Comparison of ENCODE assay signal across 1 cellular context in genomic region chr6:30654798-30655742, GRCh38.
A peak's percentile ranks its signal among the peaks of the same experiment; 100 is the strongest.
TF ChIP-seq lines count a peak whose summit lies in the region.

No MANE protein-coding gene starts in this region.

TF ChIP-seq in HepG2, 621 proteins besides CTCF, POLR2A, EP300 and RAD21 (continued from another document and continues in another):
- peak; percentile 90 for TF ChIP-seq ZNF574 (CRISPR knock-in tag; IDR thresholded peaks at IDR 0.05)
- TF ChIP-seq ZNF576 (CRISPR knock-in tag; IDR thresholded peaks at IDR 0.05), result no peak
- no peak for TF ChIP-seq KAT2B (IDR thresholded peaks at IDR 0.05; ENCODE audit: borderline replicate concordance, low read depth, low read length)
- TF ChIP-seq, protein P1, sequence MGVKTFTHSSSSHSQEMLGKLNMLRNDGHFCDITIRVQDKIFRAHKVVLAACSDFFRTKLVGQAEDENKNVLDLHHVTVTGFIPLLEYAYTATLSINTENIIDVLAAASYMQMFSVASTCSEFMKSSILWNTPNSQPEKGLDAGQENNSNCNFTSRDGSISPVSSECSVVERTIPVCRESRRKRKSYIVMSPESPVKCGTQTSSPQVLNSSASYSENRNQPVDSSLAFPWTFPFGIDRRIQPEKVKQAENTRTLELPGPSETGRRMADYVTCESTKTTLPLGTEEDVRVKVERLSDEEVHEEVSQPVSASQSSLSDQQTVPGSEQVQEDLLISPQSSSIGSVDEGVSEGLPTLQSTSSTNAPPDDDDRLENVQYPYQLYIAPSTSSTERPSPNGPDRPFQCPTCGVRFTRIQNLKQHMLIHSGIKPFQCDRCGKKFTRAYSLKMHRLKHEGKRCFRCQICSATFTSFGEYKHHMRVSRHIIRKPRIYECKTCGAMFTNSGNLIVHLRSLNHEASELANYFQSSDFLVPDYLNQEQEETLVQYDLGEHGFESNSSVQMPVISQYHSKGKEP (CRISPR knock-in tag; IDR thresholded peaks at IDR 0.05), result no peak
- TF ChIP-seq CSRNP2 (CRISPR knock-in tag; conservative IDR thresholded peaks at IDR 0.05; ENCODE audit: low read depth), result no peak; the same call in 1 of the 2 replicates
- TF ChIP-seq REL (CRISPR knock-in tag; conservative IDR thresholded peaks at IDR 0.05), result no peak
- no peak for TF ChIP-seq ZNF790 (CRISPR knock-in tag; IDR thresholded peaks at IDR 0.05; ENCODE audit: borderline replicate concordance)
- TF ChIP-seq, protein P2, sequence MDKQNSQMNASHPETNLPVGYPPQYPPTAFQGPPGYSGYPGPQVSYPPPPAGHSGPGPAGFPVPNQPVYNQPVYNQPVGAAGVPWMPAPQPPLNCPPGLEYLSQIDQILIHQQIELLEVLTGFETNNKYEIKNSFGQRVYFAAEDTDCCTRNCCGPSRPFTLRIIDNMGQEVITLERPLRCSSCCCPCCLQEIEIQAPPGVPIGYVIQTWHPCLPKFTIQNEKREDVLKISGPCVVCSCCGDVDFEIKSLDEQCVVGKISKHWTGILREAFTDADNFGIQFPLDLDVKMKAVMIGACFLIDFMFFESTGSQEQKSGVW (CRISPR knock-in tag; IDR thresholded peaks at IDR 0.05; ENCODE audit: borderline replicate concordance), result no peak
- TF ChIP-seq, protein P3, sequence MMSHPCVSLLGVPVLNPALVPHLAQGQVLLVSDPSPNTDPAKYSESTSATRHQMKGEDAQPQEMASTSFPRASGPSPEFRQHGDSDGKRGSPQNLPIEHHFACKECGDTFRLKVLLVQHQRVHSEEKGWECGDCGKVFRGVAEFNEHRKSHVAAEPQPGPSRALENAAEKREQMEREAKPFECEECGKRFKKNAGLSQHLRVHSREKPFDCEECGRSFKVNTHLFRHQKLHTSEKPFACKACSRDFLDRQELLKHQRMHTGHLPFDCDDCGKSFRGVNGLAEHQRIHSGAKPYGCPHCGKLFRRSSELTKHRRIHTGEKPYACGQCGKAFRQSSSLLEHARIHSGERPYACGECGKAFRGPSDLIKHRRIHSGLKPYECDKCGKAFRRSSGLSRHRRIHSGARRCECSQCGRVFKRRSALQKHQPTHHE (CRISPR knock-in tag; IDR thresholded peaks at IDR 0.05; ENCODE audit: borderline replicate concordance), result no peak
- TF ChIP-seq ATF7-NPFF (CRISPR knock-in tag; IDR thresholded peaks at IDR 0.05; ENCODE audit: low read depth), result 0 out of 2 replicates have a peak, but pooled peaks have one; percentile 52
- TF ChIP-seq MLX (CRISPR knock-in tag; IDR thresholded peaks at IDR 0.05), result peak; percentile 88
- peak; percentile 49; the same call in 1 of the 2 replicates for TF ChIP-seq ZNF598 (CRISPR knock-in tag; IDR thresholded peaks at IDR 0.05; ENCODE audit: borderline replicate concordance)
- TF ChIP-seq, protein P4, sequence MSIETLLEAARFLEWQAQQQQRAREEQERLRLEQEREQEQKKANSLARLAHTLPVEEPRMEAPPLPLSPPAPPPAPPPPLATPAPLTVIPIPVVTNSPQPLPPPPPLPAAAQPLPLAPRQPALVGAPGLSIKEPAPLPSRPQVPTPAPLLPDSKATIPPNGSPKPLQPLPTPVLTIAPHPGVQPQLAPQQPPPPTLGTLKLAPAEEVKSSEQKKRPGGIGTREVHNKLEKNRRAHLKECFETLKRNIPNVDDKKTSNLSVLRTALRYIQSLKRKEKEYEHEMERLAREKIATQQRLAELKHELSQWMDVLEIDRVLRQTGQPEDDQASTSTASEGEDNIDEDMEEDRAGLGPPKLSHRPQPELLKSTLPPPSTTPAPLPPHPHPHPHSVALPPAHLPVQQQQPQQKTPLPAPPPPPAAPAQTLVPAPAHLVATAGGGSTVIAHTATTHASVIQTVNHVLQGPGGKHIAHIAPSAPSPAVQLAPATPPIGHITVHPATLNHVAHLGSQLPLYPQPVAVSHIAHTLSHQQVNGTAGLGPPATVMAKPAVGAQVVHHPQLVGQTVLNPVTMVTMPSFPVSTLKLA (IDR thresholded peaks at IDR 0.05), result peak; percentile 93
- TF ChIP-seq SYNCRIP (IDR thresholded peaks at IDR 0.05; ENCODE audit: insufficient read depth, low read depth, low read length), result no peak
- no peak for TF ChIP-seq U2AF2 (IDR thresholded peaks at IDR 0.05; ENCODE audit: low read depth, low read length)
- TF ChIP-seq POLR2G (IDR thresholded peaks at IDR 0.05; ENCODE audit: low read depth, low read length), result no peak
- 0 out of 2 replicates have a peak, but pooled peaks have one; percentile 62 for TF ChIP-seq SMAD3 (CRISPR knock-in tag; IDR thresholded peaks at IDR 0.05)
- peak; percentile 81; the same call in 1 of the 2 replicates for TF ChIP-seq ZMYM2 (CRISPR knock-in tag; IDR thresholded peaks at IDR 0.05)
- no peak for TF ChIP-seq HDAC6 (IDR thresholded peaks at IDR 0.05; ENCODE audit: low read depth, low read length)
- no peak for TF ChIP-seq SUZ12 (IDR thresholded peaks at IDR 0.05; ENCODE audit: low read depth, low read length)
- TF ChIP-seq, protein P5, sequence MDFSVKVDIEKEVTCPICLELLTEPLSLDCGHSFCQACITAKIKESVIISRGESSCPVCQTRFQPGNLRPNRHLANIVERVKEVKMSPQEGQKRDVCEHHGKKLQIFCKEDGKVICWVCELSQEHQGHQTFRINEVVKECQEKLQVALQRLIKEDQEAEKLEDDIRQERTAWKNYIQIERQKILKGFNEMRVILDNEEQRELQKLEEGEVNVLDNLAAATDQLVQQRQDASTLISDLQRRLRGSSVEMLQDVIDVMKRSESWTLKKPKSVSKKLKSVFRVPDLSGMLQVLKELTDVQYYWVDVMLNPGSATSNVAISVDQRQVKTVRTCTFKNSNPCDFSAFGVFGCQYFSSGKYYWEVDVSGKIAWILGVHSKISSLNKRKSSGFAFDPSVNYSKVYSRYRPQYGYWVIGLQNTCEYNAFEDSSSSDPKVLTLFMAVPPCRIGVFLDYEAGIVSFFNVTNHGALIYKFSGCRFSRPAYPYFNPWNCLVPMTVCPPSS (IDR thresholded peaks at IDR 0.05), result no peak
- no peak; the same call in 1 of the 2 replicates for TF ChIP-seq ZNF564 (CRISPR knock-in tag; IDR thresholded peaks at IDR 0.05)
- peak; percentile 68 for TF ChIP-seq HIVEP1 (CRISPR knock-in tag; IDR thresholded peaks at IDR 0.05)
- TF ChIP-seq IKZF1 (IDR thresholded peaks at IDR 0.05), result no peak
- no peak for TF ChIP-seq RELA (CRISPR knock-in tag; IDR thresholded peaks at IDR 0.05)
- TF ChIP-seq ZNF547 (CRISPR knock-in tag; IDR thresholded peaks at IDR 0.05), result peak; percentile 84
- TF ChIP-seq ZNF230 (CRISPR knock-in tag; IDR thresholded peaks at IDR 0.05), result no peak; the same call in 1 of the 2 replicates
- TF ChIP-seq ZNF160 (CRISPR knock-in tag; IDR thresholded peaks at IDR 0.05), result peak; percentile 15; the same call in 1 of the 2 replicates
- TF ChIP-seq KLF11 (CRISPR knock-in tag; IDR thresholded peaks at IDR 0.05), result no peak
- peak; percentile 94 for TF ChIP-seq DMAP1 (CRISPR knock-in tag; IDR thresholded peaks at IDR 0.05)
- peak; percentile 70 for TF ChIP-seq SKI (IDR thresholded peaks at IDR 0.05; ENCODE audit: partially characterized antibody)
- no peak for TF ChIP-seq FOXM1 (CRISPR knock-in tag; IDR thresholded peaks at IDR 0.05)
- no peak for TF ChIP-seq ZBTB8A (CRISPR knock-in tag; IDR thresholded peaks at IDR 0.05; ENCODE audit: borderline replicate concordance, low read depth)
- TF ChIP-seq MAF1 (CRISPR knock-in tag; IDR thresholded peaks at IDR 0.05; ENCODE audit: borderline replicate concordance), result no peak
- TF ChIP-seq ZNF619 (CRISPR knock-in tag; IDR thresholded peaks at IDR 0.05), result peak; percentile 89
- TF ChIP-seq KLF12 (CRISPR knock-in tag; IDR thresholded peaks at IDR 0.05; ENCODE audit: borderline replicate concordance), result no peak
- 0 out of 2 replicates have a peak, but pooled peaks have one; percentile 27 for TF ChIP-seq ZNF232 (CRISPR knock-in tag; IDR thresholded peaks at IDR 0.05; ENCODE audit: borderline replicate concordance)
- no peak for TF ChIP-seq CHD2 (IDR thresholded peaks at IDR 0.05; ENCODE audit: low read depth, low read length)
- TF ChIP-seq, protein P6, sequence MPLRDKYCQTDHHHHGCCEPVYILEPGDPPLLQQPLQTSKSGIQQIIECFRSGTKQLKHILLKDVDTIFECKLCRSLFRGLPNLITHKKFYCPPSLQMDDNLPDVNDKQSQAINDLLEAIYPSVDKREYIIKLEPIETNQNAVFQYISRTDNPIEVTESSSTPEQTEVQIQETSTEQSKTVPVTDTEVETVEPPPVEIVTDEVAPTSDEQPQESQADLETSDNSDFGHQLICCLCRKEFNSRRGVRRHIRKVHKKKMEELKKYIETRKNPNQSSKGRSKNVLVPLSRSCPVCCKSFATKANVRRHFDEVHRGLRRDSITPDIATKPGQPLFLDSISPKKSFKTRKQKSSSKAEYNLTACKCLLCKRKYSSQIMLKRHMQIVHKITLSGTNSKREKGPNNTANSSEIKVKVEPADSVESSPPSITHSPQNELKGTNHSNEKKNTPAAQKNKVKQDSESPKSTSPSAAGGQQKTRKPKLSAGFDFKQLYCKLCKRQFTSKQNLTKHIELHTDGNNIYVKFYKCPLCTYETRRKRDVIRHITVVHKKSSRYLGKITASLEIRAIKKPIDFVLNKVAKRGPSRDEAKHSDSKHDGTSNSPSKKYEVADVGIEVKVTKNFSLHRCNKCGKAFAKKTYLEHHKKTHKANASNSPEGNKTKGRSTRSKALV (CRISPR knock-in tag; IDR thresholded peaks at IDR 0.05), result no peak
- TF ChIP-seq ZNF703 (CRISPR knock-in tag; IDR thresholded peaks at IDR 0.05; ENCODE audit: borderline replicate concordance), result no peak
- no peak for TF ChIP-seq RBAK (CRISPR knock-in tag; IDR thresholded peaks at IDR 0.05)
- no peak for TF ChIP-seq MED13 (CRISPR knock-in tag; IDR thresholded peaks at IDR 0.05)
- TF ChIP-seq THRA (CRISPR knock-in tag; IDR thresholded peaks at IDR 0.05; ENCODE audit: borderline replicate concordance), result peak; percentile 85
- no peak for TF ChIP-seq SIX4 (CRISPR knock-in tag; IDR thresholded peaks at IDR 0.05)
- TF ChIP-seq, protein P7, sequence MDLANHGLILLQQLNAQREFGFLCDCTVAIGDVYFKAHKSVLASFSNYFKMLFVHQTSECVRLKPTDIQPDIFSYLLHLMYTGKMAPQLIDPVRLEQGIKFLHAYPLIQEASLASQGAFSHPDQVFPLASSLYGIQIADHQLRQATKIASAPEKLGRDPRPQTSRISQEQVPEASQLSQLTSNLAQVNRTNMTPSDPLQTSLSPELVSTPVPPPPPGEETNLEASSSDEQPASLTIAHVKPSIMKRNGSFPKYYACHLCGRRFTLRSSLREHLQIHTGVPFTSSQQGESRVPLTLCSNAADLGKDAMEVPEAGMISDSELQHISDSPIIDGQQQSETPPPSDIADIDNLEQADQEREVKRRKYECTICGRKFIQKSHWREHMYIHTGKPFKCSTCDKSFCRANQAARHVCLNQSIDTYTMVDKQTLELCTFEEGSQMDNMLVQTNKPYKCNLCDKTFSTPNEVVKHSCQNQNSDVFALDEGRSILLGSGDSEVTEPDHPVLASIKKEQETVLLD (CRISPR knock-in tag; IDR thresholded peaks at IDR 0.05; ENCODE audit: low read depth), result 0 out of 2 replicates have a peak, but pooled peaks have one; percentile 68
- no peak for TF ChIP-seq ZNF552 (CRISPR knock-in tag; IDR thresholded peaks at IDR 0.05; ENCODE audit: borderline replicate concordance)
- 0 out of 2 replicates have a peak, but pooled peaks have one; percentile 15 for TF ChIP-seq ZNF550 (CRISPR knock-in tag; IDR thresholded peaks at IDR 0.05; ENCODE audit: borderline replicate concordance)
